Comparison of ENCODE assay signal across 8 cellular contexts in genomic region chr21:43427242-43427559, GRCh38. TPM values are rescaled to one million over a fixed set of nuclear protein-coding genes. Genes with fewer than 3 reads are reported as not detected.
DNase-seq lines count a peak whose midpoint lies in the region; ATAC-seq and TF ChIP-seq lines count a peak whose summit lies in the region.
"Not testable (repeated sequence)": the region's sequence is repeated elsewhere in the genome, so short reads cannot be mapped to it uniquely, and the experiment has no call there.

No MANE protein-coding gene starts in this region.

- ATAC-seq in GM18519 (IDR thresholded peaks at IDR 0.05; ENCODE audit: low FRiP score, unreplicated experiment) (peak; percentile 68), GM19455 (IDR thresholded peaks at IDR 0.05; ENCODE audit: unreplicated experiment) (peak; percentile 85), HCT116 (peak; percentile 93), HG03045 (IDR thresholded peaks at IDR 0.05; ENCODE audit: unreplicated experiment) (peak; percentile 82), HG03520 (IDR thresholded peaks at IDR 0.05; ENCODE audit: unreplicated experiment) (peak; percentile 87), left lobe of liver (peak; percentile 73)
- peak; percentile 95 to 96 for ATAC-seq in activated T-cell treated with anti-CD3 and anti-CD28 coated beads, Interleukin-2, amount 50 U/mL, for 72 hours (replicated peaks in 1 of 2)
- ATAC-seq in stimulated activated naive CD8-positive, alpha-beta T cell treated with anti-CD3 and anti-CD28 coated beads, Interleukin-15, amount 100 ng/mL, for 72 hours, result peak; percentile 94

- H3K9me3 Mint-ChIP-seq in activated T-cell treated with anti-CD3 and anti-CD28 coated beads, Interleukin-2, amount 50 U/mL, for 72 hours; stimulated activated naive CD8-positive, alpha-beta T cell treated with anti-CD3 and anti-CD28 coated beads, Interleukin-15, amount 100 ng/mL, for 72 hours: not testable (repeated sequence)

- H3K9ac ChIP-seq in HCT116 (ENCODE audit: low read length), result not testable (repeated sequence)

- BruUV-seq in HCT116 (replicated peaks; lab: Mats Ljungman, UMichigan), result not testable (repeated sequence)

- not testable (repeated sequence) for H3K27ac Mint-ChIP-seq in activated T-cell treated with anti-CD3 and anti-CD28 coated beads, Interleukin-2, amount 50 U/mL, for 72 hours; stimulated activated naive CD8-positive, alpha-beta T cell treated with anti-CD3 and anti-CD28 coated beads, Interleukin-15, amount 100 ng/mL, for 72 hours

- not testable (repeated sequence) for H3K36me3 Mint-ChIP-seq in activated T-cell treated with anti-CD3 and anti-CD28 coated beads, Interleukin-2, amount 50 U/mL, for 72 hours (ENCODE audit: insufficient read depth in 2 of 2)

- not testable (repeated sequence) for H4K20me1 ChIP-seq in HCT116 (ENCODE audit: insufficient read depth)

- CTCF ChIA-PET in HCT116 (lab: Charles Lee), result not testable (repeated sequence)

- RAD21 ChIA-PET in HCT116 (lab: Charles Lee; ENCODE audit: low non-redundant PET in 1 of 2, low total read pairs in 2 of 2, uncharacterized antibody in 2 of 2, unreplicated experiment in 2 of 2), result not testable (repeated sequence)

- TF ChIP-seq RAD21 in HCT116 (IDR thresholded peaks at IDR 0.05; ENCODE audit: low read depth), result not testable (repeated sequence)

- POLR2A ChIA-PET in HCT116 (lab: Charles Lee), result not testable (repeated sequence)

- H3K79me2 ChIP-seq in HCT116 (ENCODE audit: insufficient read depth, low read length), result not testable (repeated sequence)

- not testable (repeated sequence) for H3K27me3 ChIP-seq in HCT116 (ENCODE audit: insufficient read depth, low read length)

- not testable (repeated sequence) for H3K4me3 Mint-ChIP-seq in activated T-cell treated with anti-CD3 and anti-CD28 coated beads, Interleukin-2, amount 50 U/mL, for 72 hours; stimulated activated naive CD8-positive, alpha-beta T cell treated with anti-CD3 and anti-CD28 coated beads, Interleukin-15, amount 100 ng/mL, for 72 hours

- H3K9me3 ChIP-seq in HCT116 (ENCODE audit: control insufficient read depth in 1 of 2, insufficient read depth in 1 of 2, low read depth in 1 of 2, low read length in 2 of 2), result not testable (repeated sequence)

- not testable (repeated sequence) for H3K4me3 ChIP-seq in HCT116 (replicated peaks in 1 of 2; ENCODE audit: low read depth in 1 of 2, low read length in 2 of 2)

- not testable (repeated sequence) for H3K27me3 Mint-ChIP-seq in activated T-cell treated with anti-CD3 and anti-CD28 coated beads, Interleukin-2, amount 50 U/mL, for 72 hours (ENCODE audit: low read depth); stimulated activated naive CD8-positive, alpha-beta T cell treated with anti-CD3 and anti-CD28 coated beads, Interleukin-15, amount 100 ng/mL, for 72 hours

- TF ChIP-seq CTCF in HCT116 (IDR thresholded peaks at IDR 0.05 in 2 of 3, conservative IDR thresholded peaks at IDR 0.05 in 1 of 3; ENCODE audit: borderline replicate concordance in 1 of 3, insufficient read depth in 1 of 3, low read depth in 2 of 3, low read length in 2 of 3), result not testable (repeated sequence)

- not testable (repeated sequence) for H3K27ac ChIP-seq in HCT116 (ENCODE audit: low read depth, low read length)

- H3K36me3 ChIP-seq in HCT116 (ENCODE audit: control insufficient read depth in 1 of 2, insufficient read depth in 2 of 2, low read length in 2 of 2), result not testable (repeated sequence)

- H3K4me1 ChIP-seq in HCT116 (ENCODE audit: control insufficient read depth in 1 of 2, insufficient read depth in 2 of 2, low read length in 2 of 2), result not testable (repeated sequence)

- H3K9me2 ChIP-seq in HCT116 (ENCODE audit: insufficient read depth), result not testable (repeated sequence)

- H3K4me1 Mint-ChIP-seq in activated T-cell treated with anti-CD3 and anti-CD28 coated beads, Interleukin-2, amount 50 U/mL, for 72 hours (ENCODE audit: low read depth); stimulated activated naive CD8-positive, alpha-beta T cell treated with anti-CD3 and anti-CD28 coated beads, Interleukin-15, amount 100 ng/mL, for 72 hours: not testable (repeated sequence)

- not testable (repeated sequence) for H3K4me2 ChIP-seq in HCT116 (ENCODE audit: low read length)

- not testable (repeated sequence) for DNase-seq in HCT116 (ENCODE audit: low read depth, low spot score); activated T-cell treated with anti-CD3 and anti-CD28 coated beads, Interleukin-2, amount 50 U/mL, for 72 hours; left lobe of liver (ENCODE audit: low spot score); stimulated activated naive CD8-positive, alpha-beta T cell treated with anti-CD3 and anti-CD28 coated beads, Interleukin-15, amount 100 ng/mL, for 72 hours

- H2AFZ ChIP-seq in HCT116 (ENCODE audit: low read depth, low read length, poor library complexity, severe bottlenecking), result not testable (repeated sequence)

- intact Hi-C loops in HCT116 (cut with micrococcal nuclease), result not testable (repeated sequence)

- not testable (repeated sequence) for TF ChIP-seq POLR2A in HCT116 (IDR thresholded peaks at IDR 0.05; ENCODE audit: borderline replicate concordance, extremely low read depth, insufficient read depth, insufficient read length)

RNA-seq across cellular contexts. Expression of gene SIK1, which starts 0.3 kb away (rescaled TPM):
- 14.7 TPM for total RNA-seq in HCT116 (2021; ENCODE audit: unreplicated experiment)
- polyA plus RNA-seq in HCT116 (2012), result 7.9 and 22.7 TPM in 2 replicates
- total RNA-seq in activated T-cell treated with anti-CD3 and anti-CD28 coated beads, Interleukin-2, amount 50 U/mL, for 72 hours, result 1 to 10 TPM; 5.1 to 6.7 TPM
- total RNA-seq in left lobe of liver, result 6.3 TPM
